In the genomic region with DNA sequence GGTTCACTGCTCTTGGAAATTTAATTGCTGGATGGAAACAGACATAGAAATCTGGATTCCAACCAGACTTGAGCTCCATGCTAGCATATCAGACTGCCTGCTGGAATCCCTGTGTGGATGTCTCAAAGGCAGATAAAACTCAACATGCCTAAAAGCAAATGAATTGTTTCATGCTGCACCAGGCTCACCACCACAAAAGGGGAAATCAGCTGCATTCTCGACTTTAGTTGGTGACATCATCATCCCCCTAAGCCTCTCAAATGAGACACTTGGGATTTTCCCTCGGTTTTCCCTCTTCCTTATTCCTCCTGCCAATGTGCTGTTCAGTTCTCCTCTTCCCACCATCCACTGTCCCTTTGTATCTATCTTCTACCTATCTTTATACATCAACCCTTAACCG, we compare ENCODE assay signal across 32 cellular contexts.
DNase-seq lines count a peak whose midpoint lies in the region; ATAC-seq, FAIRE-seq and TF ChIP-seq lines count a peak whose summit lies in the region.
"Had no signal": no experiment of that assay in that cellular context is flagged by ENCODE, and none has a peak within 500 bp of the region (broad histone marks: within the 10 kb centered on the region; RNA-seq: fewer than 3 reads in every experiment).

No MANE protein-coding gene starts in this region.

- H3K4me3 ChIP-seq in vagina, result no peak overlapping the region
- H3K4me3 ChIP-seq in upper lobe of left lung, result no peak overlapping the region
- H3K4me3 ChIP-seq: BLaER1, heart right ventricle, K562, PC-9, stomach had no signal

- intact Hi-C loops in vagina (cut with DNase I), result no loop called here

- no peaks in the 10 kb centered on the region for H3K9me3 ChIP-seq in vagina
- H3K9me3 ChIP-seq in upper lobe of left lung, result no peaks in the 10 kb centered on the region
- H3K9me3 ChIP-seq: esophagus muscularis mucosa, heart right ventricle, stomach had no signal

- TF ChIP-seq CTCF in GM10266 (IDR thresholded peaks at IDR 0.05; ENCODE audit: control insufficient read depth, insufficient read depth, low read depth, missing control alignments) (no peak), vagina (IDR thresholded peaks at IDR 0.05) (no peak), upper lobe of left lung (IDR thresholded peaks at IDR 0.05) (no peak)

- WGBS in upper lobe of left lung, 2 donors, result 56 to 79% methylated on average over 3 of the region's 3 CpGs

- H3K4me1 ChIP-seq in vagina, result peaks cover 11% of the 10 kb centered on the region
- peaks cover 0 to 5% (median 0%) of the 10 kb centered on the region in 4 donors for H3K4me1 ChIP-seq in upper lobe of left lung

- ATAC-seq in HG03159 (IDR thresholded peaks at IDR 0.05; ENCODE audit: unreplicated experiment), result no peak
- no peak for ATAC-seq in upper lobe of left lung (ENCODE audit: low FRiP score in 2 of 2)
- ATAC-seq: HCT116, heart right ventricle, K562, Right ventricle myocardium inferior, sciatic nerve, T-helper 17 cell had no signal

- H3K27ac ChIP-seq in vagina, result no peak overlapping the region
- no peak overlapping the region for H3K27ac ChIP-seq in upper lobe of left lung
- H3K27ac ChIP-seq: BLaER1, esophagus muscularis mucosa, heart right ventricle, PC-9, stomach had no signal

- H3K36me3 ChIP-seq in vagina, result no peaks in the 10 kb centered on the region
- H3K36me3 ChIP-seq in upper lobe of left lung, result no peaks in the 10 kb centered on the region
- H3K36me3 ChIP-seq: esophagus muscularis mucosa, heart right ventricle, stomach had no signal

- TF ChIP-seq EP300 in upper lobe of left lung (IDR thresholded peaks at IDR 0.05), result no peak

- peak; percentile 36 for FAIRE-seq in GM18507 (lab: Jason Lieb, UNC)
- FAIRE-seq: HTR-8/SVneo, K562 had no signal

- DNase-seq in GM10266 (ENCODE audit: extremely low spot score), result peak; percentile 60
- no peak for DNase-seq in GM18507 (ENCODE audit: extremely low spot score, insufficient read length, low read depth)
- DNase-seq in LHCN-M2 (ENCODE audit: low read depth), result peak; percentile 6
- DNase-seq in glomerular visceral epithelial cell (ENCODE audit: extremely low spot score), result peak; percentile 78
- DNase-seq in vagina (ENCODE audit: extremely low spot score in 2 of 2), result no peak
- DNase-seq in upper lobe of left lung, result no peak
- DNase-seq: activated CD4-positive, alpha-beta T cell treated with anti-CD3 and anti-CD28 coated beads, Interleukin-2, amount 50 U/mL, for 48 hours; activated CD4-positive, CD25-positive, alpha-beta regulatory T cell treated with anti-CD3 and anti-CD28 coated beads, Interleukin-2, amount 50 U/mL, for 72 hours; activated CD8-positive, alpha-beta memory T cell treated with anti-CD3 and anti-CD28 coated beads, Interleukin-2, amount 50 U/mL, for 4 hours; activated naive CD4-positive, alpha-beta T cell treated with anti-CD3 and anti-CD28 coated beads, Interleukin-2, amount 10 ng/mL, durations not matched to agents 7 days and 5 days; cerebellar nuclear complex; dermis blood vessel endothelial cell; foreskin fibroblast; heart right ventricle; midbrain; naive B cell; NCI-H1436; NCI-H2081; NCI-H526; nucleus accumbens; PC-9; stimulated activated CD8-positive, alpha-beta memory T cell treated with anti-CD3 and anti-CD28 coated beads, Interleukin-4, amount 100 ng/mL, for 48 hours; stomach; T-helper 17 cell had no signal

- TF ChIP-seq POLR2A in vagina (IDR thresholded peaks at IDR 0.05) (no peak), upper lobe of left lung (IDR thresholded peaks at IDR 0.05) (no peak)

- H3K27me3 ChIP-seq in vagina, result no peaks in the 10 kb centered on the region
- H3K27me3 ChIP-seq in upper lobe of left lung, result no peaks in the 10 kb centered on the region
- H3K27me3 ChIP-seq: BLaER1, esophagus muscularis mucosa, heart right ventricle, stomach had no signal

Comparison
In these comparisons a context has a peak if more than half of its experiments do, and no peak if none do; other contexts are left out.
1. DNase-seq: peak in GM10266 (single experiment), LHCN-M2 (single experiment) and glomerular visceral epithelial cell (single experiment); none in GM18507 (single experiment), vagina (0 of 2) and upper lobe of left lung (0 of 2).